1 cellular context compared by ENCODE assay signal in the genomic region with DNA sequence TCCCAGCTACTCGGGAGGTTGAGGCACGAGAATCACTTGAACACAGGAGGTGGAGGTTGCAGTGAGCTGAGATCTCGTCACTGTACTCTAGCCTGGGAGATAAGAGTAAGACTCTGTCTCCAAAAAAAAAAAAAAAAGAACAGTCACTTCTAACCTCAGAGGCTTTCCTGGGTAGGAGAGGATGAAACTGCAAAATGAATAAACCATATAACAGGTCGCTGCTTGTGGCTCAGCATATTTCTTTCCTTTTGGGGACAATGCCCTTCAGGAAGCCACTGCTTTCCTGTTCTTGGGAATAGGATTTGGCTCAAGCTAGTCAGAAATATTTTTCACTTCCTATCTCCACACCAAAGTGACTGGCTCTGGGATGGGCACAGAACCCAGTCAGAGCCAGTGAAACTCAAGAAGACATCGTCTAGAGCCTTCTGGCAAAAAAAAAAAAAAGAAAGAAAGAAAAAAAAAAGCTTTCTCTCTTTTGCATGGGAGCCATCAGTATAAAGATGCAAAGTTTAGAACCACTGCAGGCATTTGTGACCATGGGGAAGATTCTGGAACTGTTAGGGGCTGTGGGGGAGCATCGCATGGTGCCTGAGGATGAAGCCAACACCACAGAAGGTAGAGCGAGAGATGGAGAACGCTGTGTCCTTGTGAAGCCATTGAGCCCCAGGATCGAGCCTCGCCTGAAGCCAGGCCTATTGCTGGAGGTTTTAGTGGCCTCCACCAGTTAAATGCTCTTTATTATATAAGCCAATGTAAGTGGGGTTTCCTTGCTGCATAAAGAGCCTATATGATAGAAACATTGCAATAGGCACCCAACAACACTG.
A peak's percentile ranks its signal among the peaks of the same experiment; 100 is the strongest.
TF ChIP-seq lines count a peak whose summit lies in the region.

No MANE protein-coding gene starts in this region.

TF ChIP-seq in K562, 482 proteins besides CTCF, POLR2A, EP300 and RAD21 (continues in another document):
- TF ChIP-seq, protein P1, sequence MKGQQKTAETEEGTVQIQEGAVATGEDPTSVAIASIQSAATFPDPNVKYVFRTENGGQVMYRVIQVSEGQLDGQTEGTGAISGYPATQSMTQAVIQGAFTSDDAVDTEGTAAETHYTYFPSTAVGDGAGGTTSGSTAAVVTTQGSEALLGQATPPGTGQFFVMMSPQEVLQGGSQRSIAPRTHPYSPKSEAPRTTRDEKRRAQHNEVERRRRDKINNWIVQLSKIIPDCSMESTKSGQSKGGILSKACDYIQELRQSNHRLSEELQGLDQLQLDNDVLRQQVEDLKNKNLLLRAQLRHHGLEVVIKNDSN (CRISPR knock-in tag; IDR thresholded peaks at IDR 0.05), result no peak
- TF ChIP-seq SPI1 (IDR thresholded peaks at IDR 0.05; ENCODE audit: borderline replicate concordance, low read depth, low read length) (no peak), SAFB2 (IDR thresholded peaks at IDR 0.05; ENCODE audit: borderline replicate concordance, low read depth, low read length, severe bottlenecking) (no peak), POLR3G (IDR thresholded peaks at IDR 0.05; ENCODE audit: extremely low read depth, insufficient read length, insufficient replicate concordance) (no peak), ZNF586 (CRISPR knock-in tag; conservative IDR thresholded peaks at IDR 0.05) (no peak), ZNF57 (CRISPR knock-in tag; IDR thresholded peaks at IDR 0.05) (no peak), HDAC2 (IDR thresholded peaks at IDR 0.05) (no peak), XRCC4 (IDR thresholded peaks at IDR 0.05; ENCODE audit: extremely low read depth, insufficient read depth, insufficient read length) (no peak), RB1 (IDR thresholded peaks at IDR 0.05; ENCODE audit: low read depth) (0 out of 2 replicates have a peak, but pooled peaks have one; percentile 1), ZNF146 (CRISPR knock-in tag; IDR thresholded peaks at IDR 0.05; ENCODE audit: unreplicated experiment) (no peak), MAFG (tag; conservative IDR thresholded peaks at IDR 0.05) (peak; percentile 56), CHCHD3 (CRISPR knock-in tag; IDR thresholded peaks at IDR 0.05) (no peak), YY1 (IDR thresholded peaks at IDR 0.05; ENCODE audit: borderline replicate concordance in 1 of 3, control insufficient read depth in 1 of 3, extremely low read depth in 1 of 3, insufficient read depth in 3 of 3, insufficient read length in 1 of 3, insufficient replicate concordance in 2 of 3, low read depth in 1 of 3, low read length in 2 of 3) (no peak), ZNF561 (CRISPR knock-in tag; conservative IDR thresholded peaks at IDR 0.05) (no peak), SMARCE1 (IDR thresholded peaks at IDR 0.05) (0 out of 2 replicates have a peak, but pooled peaks have one; percentile 34), WHSC1 (IDR thresholded peaks at IDR 0.05; ENCODE audit: low read length) (no peak), MAZ (CRISPR knock-in tag; conservative IDR thresholded peaks at IDR 0.05 in 1 of 2, IDR thresholded peaks at IDR 0.05 in 1 of 2) (no peak), CREB1 (IDR thresholded peaks at IDR 0.05) (no peak), CREB1 (CRISPR knock-in tag; IDR thresholded peaks at IDR 0.05) (no peak), TBL1XR1 (IDR thresholded peaks at IDR 0.05; ENCODE audit: low read length in 2 of 2) (no peak), HDAC6 (IDR thresholded peaks at IDR 0.05; ENCODE audit: low read depth, low read length) (no peak), GATA2 (CRISPR knock-in tag; IDR thresholded peaks at IDR 0.05) (0 out of 2 replicates have a peak, but pooled peaks have one; percentile 9), SRSF7 (optimal IDR thresholded peaks at IDR 0.05; ENCODE audit: low read depth, low read length) (no peak), HDAC8 (tag; IDR thresholded peaks at IDR 0.05) (no peak), ZNF644 (tag; IDR thresholded peaks at IDR 0.05; ENCODE audit: low read depth) (no peak), ZNF217 (CRISPR knock-in tag; IDR thresholded peaks at IDR 0.05) (no peak), CAMTA2 (CRISPR knock-in tag; conservative IDR thresholded peaks at IDR 0.05) (no peak), NFRKB (IDR thresholded peaks at IDR 0.05; ENCODE audit: low read depth) (no peak)
- TF ChIP-seq, protein P2, sequence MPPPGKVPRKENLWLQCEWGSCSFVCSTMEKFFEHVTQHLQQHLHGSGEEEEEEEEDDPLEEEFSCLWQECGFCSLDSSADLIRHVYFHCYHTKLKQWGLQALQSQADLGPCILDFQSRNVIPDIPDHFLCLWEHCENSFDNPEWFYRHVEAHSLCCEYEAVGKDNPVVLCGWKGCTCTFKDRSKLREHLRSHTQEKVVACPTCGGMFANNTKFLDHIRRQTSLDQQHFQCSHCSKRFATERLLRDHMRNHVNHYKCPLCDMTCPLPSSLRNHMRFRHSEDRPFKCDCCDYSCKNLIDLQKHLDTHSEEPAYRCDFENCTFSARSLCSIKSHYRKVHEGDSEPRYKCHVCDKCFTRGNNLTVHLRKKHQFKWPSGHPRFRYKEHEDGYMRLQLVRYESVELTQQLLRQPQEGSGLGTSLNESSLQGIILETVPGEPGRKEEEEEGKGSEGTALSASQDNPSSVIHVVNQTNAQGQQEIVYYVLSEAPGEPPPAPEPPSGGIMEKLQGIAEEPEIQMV (tag; conservative IDR thresholded peaks at IDR 0.05; ENCODE audit: low read depth), result no peak
- TF ChIP-seq, protein P3, sequence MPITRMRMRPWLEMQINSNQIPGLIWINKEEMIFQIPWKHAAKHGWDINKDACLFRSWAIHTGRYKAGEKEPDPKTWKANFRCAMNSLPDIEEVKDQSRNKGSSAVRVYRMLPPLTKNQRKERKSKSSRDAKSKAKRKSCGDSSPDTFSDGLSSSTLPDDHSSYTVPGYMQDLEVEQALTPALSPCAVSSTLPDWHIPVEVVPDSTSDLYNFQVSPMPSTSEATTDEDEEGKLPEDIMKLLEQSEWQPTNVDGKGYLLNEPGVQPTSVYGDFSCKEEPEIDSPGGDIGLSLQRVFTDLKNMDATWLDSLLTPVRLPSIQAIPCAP (CRISPR knock-in tag; IDR thresholded peaks at IDR 0.05; ENCODE audit: borderline replicate concordance), result no peak
- TF ChIP-seq, protein P4, sequence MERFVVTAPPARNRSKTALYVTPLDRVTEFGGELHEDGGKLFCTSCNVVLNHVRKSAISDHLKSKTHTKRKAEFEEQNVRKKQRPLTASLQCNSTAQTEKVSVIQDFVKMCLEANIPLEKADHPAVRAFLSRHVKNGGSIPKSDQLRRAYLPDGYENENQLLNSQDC (CRISPR knock-in tag; IDR thresholded peaks at IDR 0.05), result no peak
- TF ChIP-seq, protein P5, sequence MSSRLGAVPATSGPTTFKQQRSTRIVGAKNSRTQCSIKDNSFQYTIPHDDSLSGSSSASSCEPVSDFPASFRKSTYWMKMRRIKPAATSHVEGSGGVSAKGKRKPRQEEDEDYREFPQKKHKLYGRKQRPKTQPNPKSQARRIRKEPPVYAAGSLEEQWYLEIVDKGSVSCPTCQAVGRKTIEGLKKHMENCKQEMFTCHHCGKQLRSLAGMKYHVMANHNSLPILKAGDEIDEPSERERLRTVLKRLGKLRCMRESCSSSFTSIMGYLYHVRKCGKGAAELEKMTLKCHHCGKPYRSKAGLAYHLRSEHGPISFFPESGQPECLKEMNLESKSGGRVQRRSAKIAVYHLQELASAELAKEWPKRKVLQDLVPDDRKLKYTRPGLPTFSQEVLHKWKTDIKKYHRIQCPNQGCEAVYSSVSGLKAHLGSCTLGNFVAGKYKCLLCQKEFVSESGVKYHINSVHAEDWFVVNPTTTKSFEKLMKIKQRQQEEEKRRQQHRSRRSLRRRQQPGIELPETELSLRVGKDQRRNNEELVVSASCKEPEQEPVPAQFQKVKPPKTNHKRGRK (tag; IDR thresholded peaks at IDR 0.05), result no peak; the same call in 1 of the 2 replicates
- TF ChIP-seq, protein P6, sequence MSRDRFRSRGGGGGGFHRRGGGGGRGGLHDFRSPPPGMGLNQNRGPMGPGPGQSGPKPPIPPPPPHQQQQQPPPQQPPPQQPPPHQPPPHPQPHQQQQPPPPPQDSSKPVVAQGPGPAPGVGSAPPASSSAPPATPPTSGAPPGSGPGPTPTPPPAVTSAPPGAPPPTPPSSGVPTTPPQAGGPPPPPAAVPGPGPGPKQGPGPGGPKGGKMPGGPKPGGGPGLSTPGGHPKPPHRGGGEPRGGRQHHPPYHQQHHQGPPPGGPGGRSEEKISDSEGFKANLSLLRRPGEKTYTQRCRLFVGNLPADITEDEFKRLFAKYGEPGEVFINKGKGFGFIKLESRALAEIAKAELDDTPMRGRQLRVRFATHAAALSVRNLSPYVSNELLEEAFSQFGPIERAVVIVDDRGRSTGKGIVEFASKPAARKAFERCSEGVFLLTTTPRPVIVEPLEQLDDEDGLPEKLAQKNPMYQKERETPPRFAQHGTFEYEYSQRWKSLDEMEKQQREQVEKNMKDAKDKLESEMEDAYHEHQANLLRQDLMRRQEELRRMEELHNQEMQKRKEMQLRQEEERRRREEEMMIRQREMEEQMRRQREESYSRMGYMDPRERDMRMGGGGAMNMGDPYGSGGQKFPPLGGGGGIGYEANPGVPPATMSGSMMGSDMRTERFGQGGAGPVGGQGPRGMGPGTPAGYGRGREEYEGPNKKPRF (IDR thresholded peaks at IDR 0.05; ENCODE audit: low read depth, low read length), result no peak
- TF ChIP-seq, protein P7, sequence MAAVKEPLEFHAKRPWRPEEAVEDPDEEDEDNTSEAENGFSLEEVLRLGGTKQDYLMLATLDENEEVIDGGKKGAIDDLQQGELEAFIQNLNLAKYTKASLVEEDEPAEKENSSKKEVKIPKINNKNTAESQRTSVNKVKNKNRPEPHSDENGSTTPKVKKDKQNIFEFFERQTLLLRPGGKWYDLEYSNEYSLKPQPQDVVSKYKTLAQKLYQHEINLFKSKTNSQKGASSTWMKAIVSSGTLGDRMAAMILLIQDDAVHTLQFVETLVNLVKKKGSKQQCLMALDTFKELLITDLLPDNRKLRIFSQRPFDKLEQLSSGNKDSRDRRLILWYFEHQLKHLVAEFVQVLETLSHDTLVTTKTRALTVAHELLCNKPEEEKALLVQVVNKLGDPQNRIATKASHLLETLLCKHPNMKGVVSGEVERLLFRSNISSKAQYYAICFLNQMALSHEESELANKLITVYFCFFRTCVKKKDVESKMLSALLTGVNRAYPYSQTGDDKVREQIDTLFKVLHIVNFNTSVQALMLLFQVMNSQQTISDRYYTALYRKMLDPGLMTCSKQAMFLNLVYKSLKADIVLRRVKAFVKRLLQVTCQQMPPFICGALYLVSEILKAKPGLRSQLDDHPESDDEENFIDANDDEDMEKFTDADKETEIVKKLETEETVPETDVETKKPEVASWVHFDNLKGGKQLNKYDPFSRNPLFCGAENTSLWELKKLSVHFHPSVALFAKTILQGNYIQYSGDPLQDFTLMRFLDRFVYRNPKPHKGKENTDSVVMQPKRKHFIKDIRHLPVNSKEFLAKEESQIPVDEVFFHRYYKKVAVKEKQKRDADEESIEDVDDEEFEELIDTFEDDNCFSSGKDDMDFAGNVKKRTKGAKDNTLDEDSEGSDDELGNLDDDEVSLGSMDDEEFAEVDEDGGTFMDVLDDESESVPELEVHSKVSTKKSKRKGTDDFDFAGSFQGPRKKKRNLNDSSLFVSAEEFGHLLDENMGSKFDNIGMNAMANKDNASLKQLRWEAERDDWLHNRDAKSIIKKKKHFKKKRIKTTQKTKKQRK (IDR thresholded peaks at IDR 0.05; ENCODE audit: borderline replicate concordance, low read depth, low read length), result no peak
- TF ChIP-seq, protein P8, sequence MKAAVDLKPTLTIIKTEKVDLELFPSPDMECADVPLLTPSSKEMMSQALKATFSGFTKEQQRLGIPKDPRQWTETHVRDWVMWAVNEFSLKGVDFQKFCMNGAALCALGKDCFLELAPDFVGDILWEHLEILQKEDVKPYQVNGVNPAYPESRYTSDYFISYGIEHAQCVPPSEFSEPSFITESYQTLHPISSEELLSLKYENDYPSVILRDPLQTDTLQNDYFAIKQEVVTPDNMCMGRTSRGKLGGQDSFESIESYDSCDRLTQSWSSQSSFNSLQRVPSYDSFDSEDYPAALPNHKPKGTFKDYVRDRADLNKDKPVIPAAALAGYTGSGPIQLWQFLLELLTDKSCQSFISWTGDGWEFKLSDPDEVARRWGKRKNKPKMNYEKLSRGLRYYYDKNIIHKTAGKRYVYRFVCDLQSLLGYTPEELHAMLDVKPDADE (conservative IDR thresholded peaks at IDR 0.05; ENCODE audit: control insufficient read depth, low read depth, low read length), result no peak
- TF ChIP-seq, protein P9, sequence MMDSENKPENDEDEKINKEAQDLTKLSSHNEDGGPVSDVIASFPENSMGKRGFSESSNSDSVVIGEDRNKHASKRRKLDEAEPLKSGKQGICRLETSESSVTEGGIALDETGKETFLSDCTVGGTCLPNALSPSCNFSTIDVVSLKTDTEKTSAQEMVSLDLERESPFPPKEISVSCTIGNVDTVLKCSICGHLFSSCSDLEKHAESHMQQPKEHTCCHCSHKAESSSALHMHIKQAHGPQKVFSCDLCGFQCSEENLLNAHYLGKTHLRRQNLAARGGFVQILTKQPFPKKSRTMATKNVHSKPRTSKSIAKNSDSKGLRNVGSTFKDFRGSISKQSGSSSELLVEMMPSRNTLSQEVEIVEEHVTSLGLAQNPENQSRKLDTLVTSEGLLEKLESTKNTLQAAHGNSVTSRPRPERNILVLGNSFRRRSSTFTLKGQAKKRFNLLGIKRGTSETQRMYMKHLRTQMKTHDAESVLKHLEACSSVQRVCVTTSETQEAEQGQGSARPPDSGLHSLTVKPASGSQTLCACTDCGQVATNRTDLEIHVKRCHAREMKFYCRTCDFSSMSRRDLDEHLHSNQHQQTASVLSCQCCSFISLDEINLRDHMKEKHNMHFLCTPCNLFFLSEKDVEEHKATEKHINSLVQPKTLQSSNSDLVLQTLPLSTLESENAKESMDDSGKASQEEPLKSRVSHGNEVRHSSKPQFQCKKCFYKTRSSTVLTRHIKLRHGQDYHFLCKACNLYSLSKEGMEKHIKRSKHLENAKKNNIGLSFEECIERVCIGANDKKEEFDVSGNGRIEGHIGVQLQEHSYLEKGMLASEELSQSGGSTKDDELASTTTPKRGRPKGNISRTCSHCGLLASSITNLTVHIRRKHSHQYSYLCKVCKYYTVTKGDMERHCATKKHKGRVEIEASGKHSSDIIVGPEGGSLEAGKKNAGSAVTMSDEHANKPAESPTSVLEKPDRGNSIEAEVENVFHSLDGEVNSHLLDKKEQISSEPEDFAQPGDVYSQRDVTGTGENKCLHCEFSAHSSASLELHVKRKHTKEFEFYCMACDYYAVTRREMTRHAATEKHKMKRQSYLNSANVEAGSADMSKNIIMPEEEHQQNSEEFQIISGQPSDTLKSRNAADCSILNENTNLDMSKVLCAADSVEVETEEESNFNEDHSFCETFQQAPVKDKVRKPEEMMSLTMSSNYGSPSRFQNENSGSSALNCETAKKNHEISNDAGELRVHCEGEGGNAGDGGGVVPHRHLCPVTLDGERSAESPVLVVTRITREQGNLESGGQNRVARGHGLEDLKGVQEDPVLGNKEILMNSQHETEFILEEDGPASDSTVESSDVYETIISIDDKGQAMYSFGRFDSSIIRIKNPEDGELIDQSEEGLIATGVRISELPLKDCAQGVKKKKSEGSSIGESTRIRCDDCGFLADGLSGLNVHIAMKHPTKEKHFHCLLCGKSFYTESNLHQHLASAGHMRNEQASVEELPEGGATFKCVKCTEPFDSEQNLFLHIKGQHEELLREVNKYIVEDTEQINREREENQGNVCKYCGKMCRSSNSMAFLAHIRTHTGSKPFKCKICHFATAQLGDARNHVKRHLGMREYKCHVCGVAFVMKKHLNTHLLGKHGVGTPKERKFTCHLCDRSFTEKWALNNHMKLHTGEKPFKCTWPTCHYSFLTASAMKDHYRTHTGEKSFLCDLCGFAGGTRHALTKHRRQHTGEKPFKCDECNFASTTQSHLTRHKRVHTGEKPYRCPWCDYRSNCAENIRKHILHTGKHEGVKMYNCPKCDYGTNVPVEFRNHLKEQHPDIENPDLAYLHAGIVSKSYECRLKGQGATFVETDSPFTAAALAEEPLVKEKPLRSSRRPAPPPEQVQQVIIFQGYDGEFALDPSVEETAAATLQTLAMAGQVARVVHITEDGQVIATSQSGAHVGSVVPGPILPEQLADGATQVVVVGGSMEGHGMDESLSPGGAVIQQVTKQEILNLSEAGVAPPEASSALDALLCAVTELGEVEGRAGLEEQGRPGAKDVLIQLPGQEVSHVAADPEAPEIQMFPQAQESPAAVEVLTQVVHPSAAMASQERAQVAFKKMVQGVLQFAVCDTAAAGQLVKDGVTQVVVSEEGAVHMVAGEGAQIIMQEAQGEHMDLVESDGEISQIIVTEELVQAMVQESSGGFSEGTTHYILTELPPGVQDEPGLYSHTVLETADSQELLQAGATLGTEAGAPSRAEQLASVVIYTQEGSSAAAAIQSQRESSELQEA (IDR thresholded peaks at IDR 0.05; ENCODE audit: low read depth), result no peak
